Comparison of ENCODE assay signal across 1 cellular context in genomic region chr4:4248036-4248884, GRCh38.
A peak's percentile ranks its signal among the peaks of the same experiment; 100 is the strongest.
TF ChIP-seq lines count a peak whose summit lies in the region.

TMEM128 (minus strand) TSS chr4:4248223; CDS start chr4:4248202, 21 bp downstream.

TF ChIP-seq in HepG2, 621 proteins besides CTCF, POLR2A, EP300 and RAD21 (continued from another document and continues in another):
- no peak for TF ChIP-seq MNT (IDR thresholded peaks at IDR 0.05)
- TF ChIP-seq KLF16 (CRISPR knock-in tag; IDR thresholded peaks at IDR 0.05) = peak in 1 of 2 experiments; percentile 66; a peak in 2 of 4 replicates
- 0 out of 2 replicates have a peak, but pooled peaks have one; percentile 33 for TF ChIP-seq ZNF546 (CRISPR knock-in tag; conservative IDR thresholded peaks at IDR 0.05)
- no peak for TF ChIP-seq FOXJ3 (CRISPR knock-in tag; IDR thresholded peaks at IDR 0.05; ENCODE audit: borderline replicate concordance)
- TF ChIP-seq GATA4 (IDR thresholded peaks at IDR 0.05; ENCODE audit: borderline replicate concordance, low read depth) = 0 out of 2 replicates have a peak, but pooled peaks have one; percentile 55
- no peak for TF ChIP-seq NFATC3 (CRISPR knock-in tag; IDR thresholded peaks at IDR 0.05)
- no peak for TF ChIP-seq GLMP (CRISPR knock-in tag; IDR thresholded peaks at IDR 0.05; ENCODE audit: borderline replicate concordance)
- no peak for TF ChIP-seq ZKSCAN1 (IDR thresholded peaks at IDR 0.05; ENCODE audit: low read length)
- TF ChIP-seq MAF1 (CRISPR knock-in tag; IDR thresholded peaks at IDR 0.05; ENCODE audit: borderline replicate concordance) = 0 out of 2 replicates have a peak, but pooled peaks have one; percentile 60
- no peak for TF ChIP-seq ZNF749 (CRISPR knock-in tag; IDR thresholded peaks at IDR 0.05; ENCODE audit: borderline replicate concordance)
- no peak for TF ChIP-seq MLLT10 (CRISPR knock-in tag; IDR thresholded peaks at IDR 0.05)
- peak; percentile 99 for TF ChIP-seq KAT8 (CRISPR knock-in tag; IDR thresholded peaks at IDR 0.05)
- TF ChIP-seq ZNF468 (CRISPR knock-in tag; IDR thresholded peaks at IDR 0.05) = no peak
- TF ChIP-seq ZEB1 (IDR thresholded peaks at IDR 0.05; ENCODE audit: insufficient replicate concordance, low read depth) = no peak
- TF ChIP-seq ZNF674 (CRISPR knock-in tag; IDR thresholded peaks at IDR 0.05; ENCODE audit: low read depth) = no peak
- 0 out of 2 replicates have a peak, but pooled peaks have one; percentile 31 for TF ChIP-seq FLYWCH1 (CRISPR knock-in tag; IDR thresholded peaks at IDR 0.05)
- TF ChIP-seq ZBTB10 (CRISPR knock-in tag; IDR thresholded peaks at IDR 0.05; ENCODE audit: borderline replicate concordance) = no peak
- TF ChIP-seq ZNF639 (CRISPR knock-in tag; conservative IDR thresholded peaks at IDR 0.05) = no peak; the same call in 1 of the 2 replicates
- 0 out of 2 replicates have a peak, but pooled peaks have one; percentile 60 for TF ChIP-seq GLI4 (CRISPR knock-in tag; IDR thresholded peaks at IDR 0.05; ENCODE audit: borderline replicate concordance)
- no peak for TF ChIP-seq NFE2 (CRISPR knock-in tag; IDR thresholded peaks at IDR 0.05)
- TF ChIP-seq ZNF510 (CRISPR knock-in tag; IDR thresholded peaks at IDR 0.05; ENCODE audit: low read depth) = no peak
- TF ChIP-seq HDAC1 (CRISPR knock-in tag; IDR thresholded peaks at IDR 0.05) = peak; percentile 93
- peak; percentile 46 for TF ChIP-seq ARID5B (CRISPR knock-in tag; IDR thresholded peaks at IDR 0.05)
- no peak for TF ChIP-seq EZH2 (conservative IDR thresholded peaks at IDR 0.05; ENCODE audit: low read depth, low read length)
- TF ChIP-seq ZNF253 (CRISPR knock-in tag; IDR thresholded peaks at IDR 0.05; ENCODE audit: borderline replicate concordance) = no peak
- TF ChIP-seq CREBL2 (CRISPR knock-in tag; IDR thresholded peaks at IDR 0.05; ENCODE audit: borderline replicate concordance) = no peak; the same call in 1 of the 2 replicates
- no peak; the same call in 1 of the 2 replicates for TF ChIP-seq PATZ1 (CRISPR knock-in tag; IDR thresholded peaks at IDR 0.05)
- no peak for TF ChIP-seq HNF4G (IDR thresholded peaks at IDR 0.05; ENCODE audit: borderline replicate concordance, low read depth, low read length)
- TF ChIP-seq HNF4G (CRISPR knock-in tag; IDR thresholded peaks at IDR 0.05; ENCODE audit: borderline replicate concordance, low read depth) = no peak
- no peak for TF ChIP-seq ZNF318 (CRISPR knock-in tag; IDR thresholded peaks at IDR 0.05)
- TF ChIP-seq SNRNP70 (IDR thresholded peaks at IDR 0.05; ENCODE audit: low read depth, low read length) = no peak
- no peak for TF ChIP-seq SCMH1 (CRISPR knock-in tag; IDR thresholded peaks at IDR 0.05; ENCODE audit: borderline replicate concordance)
- TF ChIP-seq ZNF44 (CRISPR knock-in tag; IDR thresholded peaks at IDR 0.05) = no peak; the same call in 1 of the 2 replicates
- 0 out of 2 replicates have a peak, but pooled peaks have one; percentile 42 for TF ChIP-seq ATF7-NPFF (CRISPR knock-in tag; IDR thresholded peaks at IDR 0.05; ENCODE audit: low read depth)
- TF ChIP-seq ZFP62 (CRISPR knock-in tag; IDR thresholded peaks at IDR 0.05) = no peak
